ENCODE assay signal across 1 cellular context in the genomic region with DNA sequence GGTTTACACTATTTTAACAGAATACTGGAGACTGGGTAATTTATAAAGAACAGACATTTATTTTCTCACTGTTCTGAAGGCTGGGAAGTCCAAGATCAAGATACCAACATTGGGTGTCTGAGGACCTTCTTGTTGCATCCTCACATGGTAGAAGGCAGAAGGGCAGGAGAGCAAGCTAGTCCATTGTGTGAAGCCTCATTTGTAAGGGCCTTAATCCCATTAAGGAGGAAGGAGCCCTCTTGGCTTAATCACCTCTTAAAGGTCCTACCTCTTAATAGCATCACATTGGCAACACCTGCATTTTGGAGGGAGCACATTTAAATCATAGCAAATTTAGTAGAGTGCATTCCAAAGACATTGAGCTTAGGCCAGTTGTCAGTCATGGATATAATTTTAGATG.
TF ChIP-seq lines count a peak whose summit lies in the region.

No MANE protein-coding gene starts in this region.

TF ChIP-seq in H1, 55 proteins besides CTCF, POLR2A, EP300 and RAD21:
- no peak for TF ChIP-seq CTBP2 (IDR thresholded peaks at IDR 0.05; ENCODE audit: borderline replicate concordance, insufficient read depth, insufficient read length, low read length)
- no peak for TF ChIP-seq CHD1 (IDR thresholded peaks at IDR 0.05; ENCODE audit: low read depth, low read length)
- TF ChIP-seq, protein P1, sequence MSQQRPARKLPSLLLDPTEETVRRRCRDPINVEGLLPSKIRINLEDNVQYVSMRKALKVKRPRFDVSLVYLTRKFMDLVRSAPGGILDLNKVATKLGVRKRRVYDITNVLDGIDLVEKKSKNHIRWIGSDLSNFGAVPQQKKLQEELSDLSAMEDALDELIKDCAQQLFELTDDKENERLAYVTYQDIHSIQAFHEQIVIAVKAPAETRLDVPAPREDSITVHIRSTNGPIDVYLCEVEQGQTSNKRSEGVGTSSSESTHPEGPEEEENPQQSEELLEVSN (IDR thresholded peaks at IDR 0.05) = no peak
- no peak for TF ChIP-seq ZNF274 (IDR thresholded peaks at IDR 0.05; ENCODE audit: borderline replicate concordance, extremely low read depth, low read length)
- no peak for TF ChIP-seq PHF8 (conservative IDR thresholded peaks at IDR 0.05; ENCODE audit: low read depth, low read length)
- no peak for TF ChIP-seq RFX5 (IDR thresholded peaks at IDR 0.05; ENCODE audit: borderline replicate concordance, low read depth, low read length)
- TF ChIP-seq ATF2 (IDR thresholded peaks at IDR 0.05; ENCODE audit: low read length) = no peak
- no peak for TF ChIP-seq TEAD4 (IDR thresholded peaks at IDR 0.05; ENCODE audit: low read depth, low read length)
- no peak for TF ChIP-seq BRCA1 (IDR thresholded peaks at IDR 0.05; ENCODE audit: low read depth, low read length)
- no peak for TF ChIP-seq CEBPB (IDR thresholded peaks at IDR 0.05; ENCODE audit: low read depth, low read length)
- TF ChIP-seq TCF12 (IDR thresholded peaks at IDR 0.05; ENCODE audit: low read depth, low read length) = no peak
- no peak for TF ChIP-seq JUN (IDR thresholded peaks at IDR 0.05; ENCODE audit: low read depth, low read length)
- no peak for TF ChIP-seq SP4 (IDR thresholded peaks at IDR 0.05; ENCODE audit: low read length)
- no peak for TF ChIP-seq KDM4A (IDR thresholded peaks at IDR 0.05; ENCODE audit: low read depth, low read length, severe bottlenecking)
- TF ChIP-seq TAF7 (optimal IDR thresholded peaks at IDR 0.05; ENCODE audit: borderline replicate concordance, low read depth, low read length) = no peak
- TF ChIP-seq NRF1 (IDR thresholded peaks at IDR 0.05; ENCODE audit: low read depth, low read length) = no peak
- TF ChIP-seq SP2 (IDR thresholded peaks at IDR 0.05; ENCODE audit: low read length) = no peak
- no peak for TF ChIP-seq SP1 (IDR thresholded peaks at IDR 0.05; ENCODE audit: low read depth, low read length)
- TF ChIP-seq TBP (IDR thresholded peaks at IDR 0.05; ENCODE audit: low read depth, low read length) = no peak
